Comparison of ENCODE assay signal across 29 cellular contexts in genomic region chr1:241614144-241614543, GRCh38. TPM values are rescaled to one million over a fixed set of nuclear protein-coding genes. Genes with fewer than 3 reads are reported as not detected.
DNase-seq lines count a peak whose midpoint lies in the region; ATAC-seq lines count a peak whose summit lies in the region.
"Had no signal": no experiment of that assay in that cellular context is flagged by ENCODE, and none has a peak within 500 bp of the region (broad histone marks: within the 10 kb centered on the region; RNA-seq: fewer than 3 reads in every experiment).

No MANE protein-coding gene starts in this region.

- no peaks in the 10 kb centered on the region for H3K36me3 Mint-ChIP-seq in activated CD8-positive, alpha-beta memory T cell treated with anti-CD3 and anti-CD28 coated beads, Interleukin-2, amount 10 ng/mL, durations not matched to agents 7 days and 5 days
- no peaks in the 10 kb centered on the region for H3K36me3 Mint-ChIP-seq in activated T-helper 17 cell treated with anti-CD3 and anti-CD28 coated beads, Interleukin-2, amount 50 U/mL, for 72 hours (ENCODE audit: low read depth)

- no peak overlapping the region for H3K27ac Mint-ChIP-seq in activated CD8-positive, alpha-beta memory T cell treated with anti-CD3 and anti-CD28 coated beads, Interleukin-2, amount 10 ng/mL, durations not matched to agents 7 days and 5 days
- peak overlapping the region; percentile 3 for H3K27ac Mint-ChIP-seq in activated T-helper 17 cell treated with anti-CD3 and anti-CD28 coated beads, Interleukin-2, amount 50 U/mL, for 72 hours
- H3K27ac Mint-ChIP-seq: GM23338, T-helper 17 cell had no signal

- H3K18ac ChIP-seq in mesenchymal stem cell (ENCODE audit: low read depth in 1 of 2, low read length in 2 of 2), result no peak overlapping the region

- H2BK12ac ChIP-seq in mesenchymal stem cell (ENCODE audit: low read length in 2 of 2), result no peak overlapping the region

- H3K9me3 Mint-ChIP-seq in activated CD8-positive, alpha-beta memory T cell treated with anti-CD3 and anti-CD28 coated beads, Interleukin-2, amount 10 ng/mL, durations not matched to agents 7 days and 5 days (ENCODE audit: low read depth), result no peaks in the 10 kb centered on the region
- H3K9me3 Mint-ChIP-seq in activated T-helper 17 cell treated with anti-CD3 and anti-CD28 coated beads, Interleukin-2, amount 50 U/mL, for 72 hours, result no peaks in the 10 kb centered on the region
- H3K9me3 Mint-ChIP-seq: GM23338, neural crest cell had no signal

- H2BK120ac ChIP-seq in mesenchymal stem cell (ENCODE audit: low read depth, low read length), result no peak overlapping the region

- H3K27me3 ChIP-seq in mesenchymal stem cell (ENCODE audit: control insufficient read depth in 1 of 2, insufficient read depth in 1 of 2, low read length in 2 of 2), result no peaks in the 10 kb centered on the region
- H3K27me3 ChIP-seq: sigmoid colon had no signal

- 97% methylated on average over 3 of the region's 4 CpGs for WGBS in mesenchymal stem cell

- CTCF ChIA-PET in activated CD8-positive, alpha-beta memory T cell treated with anti-CD3 and anti-CD28 coated beads, Interleukin-2, amount 10 ng/mL, durations not matched to agents 7 days and 5 days (lab: Charles Lee), result interaction anchor here (0.7 to 1.7 kb wide), 3 partner anchors 15 to 384 kb away, joined by 3 to 5 read pairs (median 3); partner anchors contain the start of gene KMO

- no peak overlapping the region for H3K23ac ChIP-seq in mesenchymal stem cell (ENCODE audit: low read length in 2 of 2)

- no peak overlapping the region for H3K4me3 ChIP-seq in mesenchymal stem cell (ENCODE audit: insufficient read depth in 1 of 2, low read depth in 1 of 2, low read length in 2 of 2)
- H3K4me3 ChIP-seq: GM23338, K562, lower lobe of right lung, sigmoid colon had no signal

- no peak overlapping the region for H2AK5ac ChIP-seq in mesenchymal stem cell (ENCODE audit: low read length, severe bottlenecking)

- no peak overlapping the region for H3K4ac ChIP-seq in mesenchymal stem cell (ENCODE audit: low read depth in 1 of 2, low read length in 2 of 2)

- H3K4me2 ChIP-seq in mesenchymal stem cell (ENCODE audit: low read length, poor library complexity, severe bottlenecking), result no peak overlapping the region
- H3K4me2 ChIP-seq: GM23338, SK-N-SH had no signal

- H3K9me3 ChIP-seq in mesenchymal stem cell (ENCODE audit: control insufficient read depth, low read length), result no peaks in the 10 kb centered on the region
- H3K9me3 ChIP-seq: lower lobe of right lung, sigmoid colon, SK-N-SH had no signal

- H3K27me3 Mint-ChIP-seq in activated CD8-positive, alpha-beta memory T cell treated with anti-CD3 and anti-CD28 coated beads, Interleukin-2, amount 10 ng/mL, durations not matched to agents 7 days and 5 days, result no peaks in the 10 kb centered on the region
- no peaks in the 10 kb centered on the region for H3K27me3 Mint-ChIP-seq in activated T-helper 17 cell treated with anti-CD3 and anti-CD28 coated beads, Interleukin-2, amount 50 U/mL, for 72 hours
- H3K27me3 Mint-ChIP-seq: B cell, T-helper 17 cell had no signal

- H4K91ac ChIP-seq in mesenchymal stem cell (ENCODE audit: low read length), result no peak overlapping the region

- H3K9ac ChIP-seq in mesenchymal stem cell (ENCODE audit: low read length), result no peak overlapping the region
- H3K9ac ChIP-seq: SK-N-SH had no signal

- H3K36me3 ChIP-seq in mesenchymal stem cell (ENCODE audit: control insufficient read depth in 1 of 2, insufficient read depth in 2 of 2, low read depth in 1 of 2, low read length in 2 of 2), result no peaks in the 10 kb centered on the region
- H3K36me3 ChIP-seq: lower lobe of right lung, sigmoid colon had no signal

- peaks cover 14% of the 10 kb centered on the region for H3K4me1 Mint-ChIP-seq in activated CD8-positive, alpha-beta memory T cell treated with anti-CD3 and anti-CD28 coated beads, Interleukin-2, amount 10 ng/mL, durations not matched to agents 7 days and 5 days
- peaks cover 6% of the 10 kb centered on the region for H3K4me1 Mint-ChIP-seq in activated T-helper 17 cell treated with anti-CD3 and anti-CD28 coated beads, Interleukin-2, amount 50 U/mL, for 72 hours
- H3K4me1 Mint-ChIP-seq: GM23338, neural crest cell, T-helper 17 cell had no signal

- no peak overlapping the region for H2AFZ ChIP-seq in mesenchymal stem cell (ENCODE audit: low read depth, low read length)
- H2AFZ ChIP-seq: GM23338 had no signal

- H3K79me1 ChIP-seq in mesenchymal stem cell (replicated peaks; ENCODE audit: low read length, poor library complexity, severe bottlenecking), result peaks cover 5% of the 10 kb centered on the region

- no peak overlapping the region for H4K8ac ChIP-seq in mesenchymal stem cell (ENCODE audit: low read length)

- H3K4me3 Mint-ChIP-seq in activated CD8-positive, alpha-beta memory T cell treated with anti-CD3 and anti-CD28 coated beads, Interleukin-2, amount 10 ng/mL, durations not matched to agents 7 days and 5 days, result no peak overlapping the region
- H3K4me3 Mint-ChIP-seq in activated T-helper 17 cell treated with anti-CD3 and anti-CD28 coated beads, Interleukin-2, amount 50 U/mL, for 72 hours, result no peak overlapping the region
- H3K4me3 Mint-ChIP-seq: B cell, GM23338, neural crest cell, T-helper 17 cell had no signal

- DNase-seq in activated CD8-positive, alpha-beta memory T cell treated with anti-CD3 and anti-CD28 coated beads, Interleukin-2, amount 10 ng/mL, durations not matched to agents 7 days and 5 days, result peak; percentile 53
- DNase-seq in activated CD8-positive, alpha-beta memory T cell treated with anti-CD3 and anti-CD28 coated beads, Interleukin-2, amount 50 U/mL, for 4 hours, result no peak
- DNase-seq in M059J (ENCODE audit: low read depth), result peak; percentile 31
- DNase-seq in mesenchymal stem cell, result no peak
- no peak for DNase-seq in cerebellum (ENCODE audit: low spot score)
- DNase-seq in DMS114 treated with DMSO at 0.1 percent for 48 hours (lab: John Stamatoyannopoulos, UW; ENCODE audit: unreplicated experiment), result no peak
- DNase-seq: activated gamma-delta T cell, amniotic stem cell, caudate nucleus, dermis blood vessel endothelial cell, DMS79 treated with DMSO at 0.1 percent for 48 hours, kidney, lower lobe of right lung, NCI-H146, NCI-H2171 treated with DMSO at 0.1 percent for 48 hours, NCI-H526, posterior cingulate gyrus, sigmoid colon, SK-N-SH, T-helper 17 cell had no signal

- peak; percentile 48 for ATAC-seq in activated CD8-positive, alpha-beta memory T cell treated with anti-CD3 and anti-CD28 coated beads, Interleukin-2, amount 10 ng/mL, durations not matched to agents 7 days and 5 days
- peak; percentile 71 for ATAC-seq in activated T-helper 17 cell treated with anti-CD3 and anti-CD28 coated beads, Interleukin-2, amount 50 U/mL, for 72 hours (replicated peaks)
- no peak for ATAC-seq in GM21515 (IDR thresholded peaks at IDR 0.05; ENCODE audit: unreplicated experiment)
- ATAC-seq: GM23338, K562, lower lobe of right lung, T-helper 17 cell had no signal

- peaks cover 9% of the 10 kb centered on the region for H3K4me1 ChIP-seq in mesenchymal stem cell (ENCODE audit: control insufficient read depth, insufficient read depth, low read depth, low read length)

- H2BK15ac ChIP-seq in mesenchymal stem cell (ENCODE audit: low read depth, poor library complexity, severe bottlenecking), result no peak overlapping the region

- peak overlapping the region; percentile 74 for H3K27ac ChIP-seq in mesenchymal stem cell (ENCODE audit: low read length, poor library complexity, severe bottlenecking)
- H3K27ac ChIP-seq: lower lobe of right lung, sigmoid colon had no signal

- H3K14ac ChIP-seq in mesenchymal stem cell (ENCODE audit: low read length in 2 of 2), result no peak overlapping the region

- H2BK5ac ChIP-seq in mesenchymal stem cell (ENCODE audit: low read depth, low read length, poor library complexity, severe bottlenecking), result peak overlapping the region; percentile 22

RNA-seq across cellular contexts. Expression of gene CHML, which starts 26.0 kb away (rescaled TPM):
- total RNA-seq in activated CD8-positive, alpha-beta memory T cell treated with anti-CD3 and anti-CD28 coated beads, Interleukin-2, amount 10 ng/mL, durations not matched to agents 7 days and 5 days, result 10 to 100 TPM in 1 of 2 experiments, 1 to 10 TPM in 1; 8.2 to 10.0 TPM
- total RNA-seq in M059J (2014; rRNA removed; shearing (Covaris generic)), result 11.9 and 16.9 TPM in 2 replicates
- 10 to 100 TPM in 1 of 2 donors, 1 to 10 TPM in 1; 8.9 to 13.4 TPM for total RNA-seq in activated T-helper 17 cell treated with anti-CD3 and anti-CD28 coated beads, Interleukin-2, amount 50 U/mL, for 72 hours
- polyA plus RNA-seq in mesenchymal stem cell (2013, experiment 1 of 2), result 7.0 TPM
- 7.2 TPM for polyA plus RNA-seq in mesenchymal stem cell (2013, experiment 2 of 2)
- total RNA-seq in cerebellum, result 59.8 TPM

RNA-seq across cellular contexts. Expression of gene OPN3, which starts 26.0 kb away (rescaled TPM):
- 10 to 100 TPM in 1 of 2 experiments, 1 to 10 TPM in 1; 9.7 to 11.1 TPM for total RNA-seq in activated CD8-positive, alpha-beta memory T cell treated with anti-CD3 and anti-CD28 coated beads, Interleukin-2, amount 10 ng/mL, durations not matched to agents 7 days and 5 days
- 30.2 and 30.8 TPM in 2 replicates for total RNA-seq in M059J (2014; rRNA removed; shearing (Covaris generic))
- total RNA-seq in activated T-helper 17 cell treated with anti-CD3 and anti-CD28 coated beads, Interleukin-2, amount 50 U/mL, for 72 hours, result 10 to 100 TPM in 1 of 2 donors, 1 to 10 TPM in 1; 9.2 to 14.7 TPM
- 45.4 TPM for polyA plus RNA-seq in mesenchymal stem cell (2013, experiment 1 of 2)
- 49.2 TPM for polyA plus RNA-seq in mesenchymal stem cell (2013, experiment 2 of 2)
- 10.2 TPM for total RNA-seq in cerebellum

RNA-seq across cellular contexts. Expression of gene WDR64, which starts 37.9 kb away (rescaled TPM):
- under 1 TPM; 0.12 TPM for total RNA-seq in activated CD8-positive, alpha-beta memory T cell treated with anti-CD3 and anti-CD28 coated beads, Interleukin-2, amount 10 ng/mL, durations not matched to agents 7 days and 5 days
- not detected in 2 replicates for total RNA-seq in M059J (2014; rRNA removed; shearing (Covaris generic))
- total RNA-seq in activated T-helper 17 cell treated with anti-CD3 and anti-CD28 coated beads, Interleukin-2, amount 50 U/mL, for 72 hours, result not detected
- polyA plus RNA-seq in mesenchymal stem cell (2013, experiment 1 of 2), result not detected
- polyA plus RNA-seq in mesenchymal stem cell (2013, experiment 2 of 2), result 0.03 TPM
- total RNA-seq in cerebellum, result not detected
- total RNA-seq: B cell, fibroblast of lung, glomerular endothelial cell, GM23338, kidney, lower lobe of right lung, neural crest cell, sigmoid colon, ureter had no signal
- polyA plus RNA-seq: fibroblast of lung, GM23338, SK-N-SH had no signal

Comparison
In these comparisons a context has a peak if more than half of its experiments do, and no peak if none do; other contexts are left out.
1. DNase-seq: peak in activated CD8-positive, alpha-beta memory T cell treated with anti-CD3 and anti-CD28 coated beads, Interleukin-2, amount 10 ng/mL, durations not matched to agents 7 days and 5 days (single experiment) and M059J (single experiment); none in activated CD8-positive, alpha-beta memory T cell treated with anti-CD3 and anti-CD28 coated beads, Interleukin-2, amount 50 U/mL, for 4 hours (single experiment), mesenchymal stem cell (single experiment), cerebellum (single experiment) and DMS114 treated with DMSO at 0.1 percent for 48 hours (single experiment).